24 cellular contexts compared by ENCODE assay signal in genomic region chr20:34281177-34281576, GRCh38. TPM values are rescaled to one million over a fixed set of nuclear protein-coding genes. Genes with fewer than 3 reads are reported as not detected.
"Had no signal": no experiment of that assay in that cellular context is flagged by ENCODE, and none has a peak within 500 bp of the region (broad histone marks: within the 10 kb centered on the region; RNA-seq: fewer than 3 reads in every experiment).

No MANE protein-coding gene starts in this region.

- H3K4me3 Mint-ChIP-seq: nephron had no signal

- H3K4me1 Mint-ChIP-seq: nephron had no signal

- H3K4me1 ChIP-seq: sigmoid colon, stomach, transverse colon had no signal

- ATAC-seq: left cardiac atrium, left ventricle myocardium superior had no signal

- H3K4me2 ChIP-seq: hepatocyte had no signal

- H3K4me3 ChIP-seq: coronary artery, dorsolateral prefrontal cortex, hepatocyte, lung, sigmoid colon, skin epidermis, stomach, thoracic aorta, transverse colon had no signal

- H3K79me2 ChIP-seq: hepatocyte had no signal

- FAIRE-seq: kidney had no signal

- DNase-seq: dorsolateral prefrontal cortex; effector CD8-positive, alpha-beta T cell; foreskin melanocyte; head of caudate nucleus; kidney; left cardiac atrium; left ventricle myocardium superior; mesenchymal stem cell; midbrain; sigmoid colon; stimulated activated naive CD4-positive, alpha-beta T cell; stomach; substantia nigra; transverse colon had no signal

- H3K27ac ChIP-seq: coronary artery, dorsolateral prefrontal cortex, hepatocyte, neutrophil, sigmoid colon, skin epidermis, stomach, thoracic aorta, transverse colon had no signal

- H3K27ac Mint-ChIP-seq: nephron had no signal

- H3K27me3 ChIP-seq: dorsolateral prefrontal cortex, hepatocyte, neutrophil, sigmoid colon, stomach, transverse colon had no signal

- H2AFZ ChIP-seq: hepatocyte had no signal

- H3K9me3 Mint-ChIP-seq: nephron had no signal

- H3K9me3 ChIP-seq: neutrophil, sigmoid colon, stomach, thoracic aorta, transverse colon had no signal

RNA-seq across cellular contexts. Expression of gene ASIP, which starts 40.0 kb away (rescaled TPM):
- total RNA-seq: hepatocyte, kidney, lung, osteoblast, pulmonary artery endothelial cell, stomach, thoracic aorta, transverse colon, urinary bladder had no signal
